21 cellular contexts compared by ENCODE assay signal in genomic region chr13:48405865-48406264, GRCh38. TPM values are rescaled to one million over a fixed set of nuclear protein-coding genes. Genes with fewer than 3 reads are reported as not detected.
DNase-seq lines count a peak whose midpoint lies in the region; ATAC-seq, FAIRE-seq and TF ChIP-seq lines count a peak whose summit lies in the region.
"Had no signal": no experiment of that assay in that cellular context is flagged by ENCODE, and none has a peak within 500 bp of the region (broad histone marks: within the 10 kb centered on the region; RNA-seq: fewer than 3 reads in every experiment).

No MANE protein-coding gene starts in this region.

- H3K36me3 ChIP-seq in left ventricle myocardium inferior, result peaks cover 4% of the 10 kb centered on the region
- no peaks in the 10 kb centered on the region for H3K36me3 ChIP-seq in PC-9 (ENCODE audit: low read depth)
- no peaks in the 10 kb centered on the region for H3K36me3 ChIP-seq in lower lobe of right lung
- H3K36me3 ChIP-seq: brain microvascular endothelial cell had no signal

- H3K4me3 Mint-ChIP-seq in natural killer cell treated with Interleukin-12 subunit alpha and Interleukin-12 subunit beta and Interleukin-15 and Interleukin-18, amount 100 ng/mL, for 72 hours, result peak overlapping the region; percentile 59
- H3K4me3 Mint-ChIP-seq: stimulated activated naive CD8-positive, alpha-beta T cell treated with anti-CD3 and anti-CD28 coated beads, Interleukin-15, Interleukin-2, amounts not matched to agents 100 ng/mL and 50 ng/mL, for 24 hours; T-helper 2 cell treated with Interferon-gamma antibody and Interleukin-4, amounts not matched to agents 5 μg/mL and 100 μg/mL, for 36 hours had no signal

- H2AFZ ChIP-seq in PC-9, result no peak overlapping the region

- peaks cover 5% of the 10 kb centered on the region for H3K36me3 Mint-ChIP-seq in natural killer cell treated with Interleukin-12 subunit alpha and Interleukin-12 subunit beta and Interleukin-15 and Interleukin-18, amount 100 ng/mL, for 72 hours

- intact Hi-C loops in left ventricle myocardium inferior (cut with micrococcal nuclease) (loop anchor here (10.0 kb wide), 1 partner anchor 169 kb away; no protein-coding TSS in a partner anchor), left cardiac atrium (cut with DNase I) (no loop called here), PC-9 (cut with micrococcal nuclease; ENCODE audit: unreplicated experiment) (no loop called here), lower lobe of right lung (cut with DNase I) (no loop called here)

- H3K27me3 ChIP-seq in left ventricle myocardium inferior (ENCODE audit: low read depth), result no peaks in the 10 kb centered on the region
- H3K27me3 ChIP-seq in PC-9 (ENCODE audit: insufficient read depth, low read depth), result no peaks in the 10 kb centered on the region
- no peaks in the 10 kb centered on the region for H3K27me3 ChIP-seq in lower lobe of right lung (ENCODE audit: low read depth)
- H3K27me3 ChIP-seq: brain microvascular endothelial cell had no signal

- POLR2A ChIA-PET in PC-9 (lab: Charles Lee; ENCODE audit: unreplicated experiment), result no interaction called here

- H3K9me3 Mint-ChIP-seq in natural killer cell treated with Interleukin-12 subunit alpha and Interleukin-12 subunit beta and Interleukin-15 and Interleukin-18, amount 100 ng/mL, for 72 hours, result no peaks in the 10 kb centered on the region
- H3K9me3 Mint-ChIP-seq: stimulated activated naive CD8-positive, alpha-beta T cell treated with anti-CD3 and anti-CD28 coated beads, Interleukin-15, Interleukin-2, amounts not matched to agents 100 ng/mL and 50 ng/mL, for 24 hours; T-helper 2 cell treated with Interferon-gamma antibody and Interleukin-4, amounts not matched to agents 5 μg/mL and 100 μg/mL, for 36 hours had no signal

- H3K9me3 ChIP-seq in left ventricle myocardium inferior (replicated peaks) (no peaks in the 10 kb centered on the region), PC-9 (ENCODE audit: insufficient read depth, low read depth) (no peaks in the 10 kb centered on the region), lower lobe of right lung (no peaks in the 10 kb centered on the region)
- H3K9me3 ChIP-seq: psoas muscle had no signal

- no peak overlapping the region for H3K4me2 ChIP-seq in PC-9

- ATAC-seq in left cardiac atrium (no peak), lower lobe of right lung (no peak)
- no peak for ATAC-seq in natural killer cell treated with Interleukin-12 subunit alpha and Interleukin-12 subunit beta and Interleukin-15 and Interleukin-18, amount 100 ng/mL, for 72 hours
- ATAC-seq: GM12878, psoas muscle had no signal

- TF ChIP-seq CTCF in left ventricle myocardium inferior (IDR thresholded peaks at IDR 0.05; ENCODE audit: borderline replicate concordance), result no peak
- no peak for TF ChIP-seq CTCF in choroid plexus epithelial cell (conservative IDR thresholded peaks at IDR 0.05; ENCODE audit: low read depth, low read length)
- TF ChIP-seq CTCF in PC-9 (conservative IDR thresholded peaks at IDR 0.05), result no peak
- TF ChIP-seq CTCF in lower lobe of right lung (IDR thresholded peaks at IDR 0.05), result no peak

- FAIRE-seq in GM12891 (lab: Jason Lieb, UNC), result no peak
- FAIRE-seq: G401.6 had no signal

- H3K27me3 Mint-ChIP-seq in natural killer cell treated with Interleukin-12 subunit alpha and Interleukin-12 subunit beta and Interleukin-15 and Interleukin-18, amount 100 ng/mL, for 72 hours, result no peaks in the 10 kb centered on the region
- H3K27me3 Mint-ChIP-seq: stimulated activated naive CD8-positive, alpha-beta T cell treated with anti-CD3 and anti-CD28 coated beads, Interleukin-15, Interleukin-2, amounts not matched to agents 100 ng/mL and 50 ng/mL, for 24 hours had no signal

- DNase-seq in left ventricle myocardium inferior, result no peak
- DNase-seq in left cardiac atrium, result no peak
- DNase-seq in choroid plexus epithelial cell (ENCODE audit: low read depth), result peak; percentile 54
- no peak for DNase-seq in natural killer cell treated with Interleukin-12 subunit alpha and Interleukin-12 subunit beta and Interleukin-15 and Interleukin-18, amount 100 ng/mL, for 72 hours (ENCODE audit: low spot score)
- no peak for DNase-seq in PC-9
- DNase-seq in SKM-1 treated with dmso at 0.1 percent for 144 hours (lab: John Stamatoyannopoulos, UW; ENCODE audit: unreplicated experiment), result no peak
- no peak for DNase-seq in GM12891 (ENCODE audit: insufficient read length, low spot score)
- DNase-seq in lower lobe of right lung, result no peak
- DNase-seq: activated naive CD4-positive, alpha-beta T cell treated with anti-CD3 and anti-CD28 coated beads, Interleukin-2, amount 50 U/mL, for 16 hours; brain microvascular endothelial cell; foreskin fibroblast; HCEC 1CT; NCI-H187 treated with DMSO at 0.1 percent for 48 hours; psoas muscle; SIG-M5; stimulated activated CD4-positive, alpha-beta T cell treated with anti-CD3 and anti-CD28 coated beads, Interleukin-15, amount 100 ng/mL, for 24 hours had no signal

- BruUV-seq in PC-9 (replicated peaks; lab: Mats Ljungman, UMichigan), result no TSS peak

- H3K4me1 ChIP-seq in left ventricle myocardium inferior, result peaks cover 36% of the 10 kb centered on the region
- peaks cover 3% of the 10 kb centered on the region; the same call in 1 of the 2 replicates for H3K4me1 ChIP-seq in PC-9 (replicated peaks; ENCODE audit: insufficient read depth)
- peaks cover 58% of the 10 kb centered on the region for H3K4me1 ChIP-seq in lower lobe of right lung
- H3K4me1 ChIP-seq: psoas muscle had no signal

- peak overlapping the region; percentile 93 to 95 for H3K27ac Mint-ChIP-seq in natural killer cell treated with Interleukin-12 subunit alpha and Interleukin-12 subunit beta and Interleukin-15 and Interleukin-18, amount 100 ng/mL, for 72 hours
- H3K27ac Mint-ChIP-seq: stimulated activated naive CD8-positive, alpha-beta T cell treated with anti-CD3 and anti-CD28 coated beads, Interleukin-15, Interleukin-2, amounts not matched to agents 100 ng/mL and 50 ng/mL, for 24 hours; T-helper 2 cell treated with Interferon-gamma antibody and Interleukin-4, amounts not matched to agents 5 μg/mL and 100 μg/mL, for 36 hours had no signal

- peaks cover 46 to 78% of the 10 kb centered on the region in 2 donors for H3K4me1 Mint-ChIP-seq in natural killer cell treated with Interleukin-12 subunit alpha and Interleukin-12 subunit beta and Interleukin-15 and Interleukin-18, amount 100 ng/mL, for 72 hours (ENCODE audit: low read depth in 2 of 2)

- H3F3A ChIP-seq in PC-9 (ENCODE audit: insufficient read depth, low read depth), result no peaks in the 10 kb centered on the region

- peak overlapping the region; percentile 86 for H3K27ac ChIP-seq in left ventricle myocardium inferior (replicated peaks)
- H3K27ac ChIP-seq in PC-9, result no peak overlapping the region
- H3K27ac ChIP-seq in lower lobe of right lung, result no peak overlapping the region
- H3K27ac ChIP-seq: brain microvascular endothelial cell had no signal

- H3K4me3 ChIP-seq in left ventricle myocardium inferior (peak overlapping the region; percentile 46), choroid plexus epithelial cell (ENCODE audit: low read depth, low read length) (no peak overlapping the region), PC-9 (no peak overlapping the region), lower lobe of right lung (no peak overlapping the region)
- H3K4me3 ChIP-seq: GM12878, psoas muscle had no signal

- H4K20me1 ChIP-seq in PC-9 (ENCODE audit: insufficient read depth), result no peaks in the 10 kb centered on the region

- no peaks in the 10 kb centered on the region for H3K79me2 ChIP-seq in PC-9 (ENCODE audit: low read depth)

- H3K9me2 ChIP-seq in PC-9 (ENCODE audit: insufficient read depth), result no peaks in the 10 kb centered on the region

- CTCF ChIA-PET in PC-9 (lab: Charles Lee), result no interaction called here

- TF ChIP-seq POLR2A in GM12891 (IDR thresholded peaks at IDR 0.05; ENCODE audit: low read depth, low read length), result no peak

TF ChIP-seq in GM12891, 5 proteins besides CTCF, POLR2A, EP300 and RAD21:
- no peak for TF ChIP-seq SPI1 (IDR thresholded peaks at IDR 0.05; ENCODE audit: low read depth, low read length)
- TF ChIP-seq TAF1 (IDR thresholded peaks at IDR 0.05; ENCODE audit: low read depth, low read length), result no peak
- TF ChIP-seq POU2F2 (IDR thresholded peaks at IDR 0.05; ENCODE audit: low read depth, low read length), result no peak
- no peak for TF ChIP-seq POLR2AphosphoS5 (IDR thresholded peaks at IDR 0.05; ENCODE audit: low read depth, low read length)

RNA-seq across cellular contexts. Expression of gene LPAR6, which starts 7.0 kb away (rescaled TPM):
- total RNA-seq in left ventricle myocardium inferior (11.5 TPM), left cardiac atrium (10 to 100 TPM; 13.5 to 15.0 TPM), PC-9 (2021) (2.7 TPM in 2 replicates), lower lobe of right lung (25.7 TPM)
- 10 to 100 TPM; 16.5 to 26.5 TPM for total RNA-seq in natural killer cell treated with Interleukin-12 subunit alpha and Interleukin-12 subunit beta and Interleukin-15 and Interleukin-18, amount 100 ng/mL, for 72 hours
- polyA plus RNA-seq in GM12891 (2012; ENCODE audit: low read depth, missing spikeins), result 0.89 TPM
- total RNA-seq: HT1080 had no signal
